ENCODE assay signal across 8 cellular contexts in the genomic region with DNA sequence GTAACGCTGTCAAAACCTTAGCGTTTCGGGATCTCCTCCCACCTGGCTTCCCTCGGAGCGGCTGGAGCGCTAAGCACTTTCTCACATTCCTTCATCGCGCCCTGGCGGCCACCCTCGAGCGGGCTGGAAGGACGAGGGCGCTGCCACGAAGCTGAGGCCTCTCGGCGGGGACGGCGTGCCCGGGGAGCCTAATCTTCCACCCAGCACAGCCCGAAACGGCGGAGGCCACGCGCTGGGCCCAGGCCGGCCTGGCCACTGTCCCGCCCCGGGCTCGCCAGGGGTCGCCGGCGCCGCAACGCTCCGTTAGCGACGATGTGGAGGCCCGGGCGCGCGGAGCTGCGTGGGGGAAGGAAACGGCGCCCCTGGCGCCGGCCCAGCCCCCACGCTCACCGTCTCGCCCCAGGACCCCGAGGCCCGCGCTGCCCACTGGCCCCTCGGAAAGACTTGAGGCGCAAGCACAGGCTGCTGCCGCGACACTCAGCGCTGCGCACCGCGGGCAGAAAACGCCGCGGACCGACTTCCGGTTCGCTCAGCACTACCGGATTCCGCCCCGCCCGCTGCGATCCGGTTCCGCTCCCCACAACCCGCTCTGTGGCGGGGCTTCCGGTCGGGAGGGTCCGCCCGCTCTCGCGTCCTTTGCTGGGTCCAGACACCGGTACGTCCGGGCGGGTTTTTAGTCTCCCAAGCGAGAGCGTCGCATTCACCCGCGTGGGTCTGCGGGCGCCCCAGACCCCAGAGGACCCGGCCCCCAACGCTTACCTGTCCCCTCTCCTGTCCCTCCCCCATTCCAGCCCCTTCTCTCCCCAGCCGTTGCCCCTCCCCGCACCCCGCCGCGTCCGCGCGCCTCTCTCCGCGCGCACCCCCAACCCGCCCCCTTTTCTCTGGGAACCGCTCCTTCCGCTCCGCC. TPM values are rescaled to one million over a fixed set of nuclear protein-coding genes. Genes with fewer than 3 reads are reported as not detected.
A peak's percentile ranks its signal among the peaks of the same experiment; 100 is the strongest.
DNase-seq lines count a peak whose midpoint lies in the region; ATAC-seq and TF ChIP-seq lines count a peak whose summit lies in the region.

A gene with protein sequence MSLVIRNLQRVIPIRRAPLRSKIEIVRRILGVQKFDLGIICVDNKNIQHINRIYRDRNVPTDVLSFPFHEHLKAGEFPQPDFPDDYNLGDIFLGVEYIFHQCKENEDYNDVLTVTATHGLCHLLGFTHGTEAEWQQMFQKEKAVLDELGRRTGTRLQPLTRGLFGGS (plus strand): TSS at position 582 of the 907 bp plus-strand sequence. CDS start 572 bp downstream, outside the sequence.

- peaks cover 27% of the 10 kb centered on the region for H3K4me1 ChIP-seq in HAP-1
- peaks cover 22% of the 10 kb centered on the region for H3K4me1 ChIP-seq in MM.1S (ENCODE audit: low read length)
- peaks cover 7% of the 10 kb centered on the region for H3K4me1 ChIP-seq in foreskin keratinocyte
- peaks cover 35% of the 10 kb centered on the region for H3K4me1 ChIP-seq in neuron (ENCODE audit: insufficient read depth, low read length)

- H3K27me3 ChIP-seq in HAP-1 (ENCODE audit: low read depth), result no peaks in the 10 kb centered on the region
- no peaks in the 10 kb centered on the region for H3K27me3 ChIP-seq in MM.1S (replicated peaks; ENCODE audit: insufficient read depth, low read length)
- H3K27me3 ChIP-seq in foreskin keratinocyte, result no peaks in the 10 kb centered on the region
- no peaks in the 10 kb centered on the region for H3K27me3 ChIP-seq in neuron (ENCODE audit: insufficient read depth, low read length)

- H3K79me2 ChIP-seq in MM.1S (ENCODE audit: low read length), result peaks cover 55% of the 10 kb centered on the region

- peak within 1 kb of the TSS; percentile 78 for H3K27ac ChIP-seq in MM.1S (ENCODE audit: low read length)
- peak within 1 kb of the TSS; percentile 75 for H3K27ac ChIP-seq in foreskin keratinocyte

- TF ChIP-seq CTCF in MM.1S (IDR thresholded peaks at IDR 0.05; ENCODE audit: low read length) (peak; percentile 53), foreskin keratinocyte (conservative IDR thresholded peaks at IDR 0.05) (peak; percentile 55)

- H3F3A ChIP-seq in MM.1S (ENCODE audit: insufficient read depth, low read length), result peaks cover 16% of the 10 kb centered on the region

- H2AFZ ChIP-seq in MM.1S (ENCODE audit: low read length), result peak within 1 kb of the TSS; percentile 66
- H2AFZ ChIP-seq in neuron (ENCODE audit: low read depth, low read length), result peak within 1 kb of the TSS; percentile 83

- H4K20me1 ChIP-seq in MM.1S (ENCODE audit: insufficient read depth, low read length), result no peaks in the 10 kb centered on the region; the same call in 1 of the 2 replicates

- in situ Hi-C loops in HAP-1 (cut with MboI; ENCODE audit: low sequenced_read_pairs), result no loop called here

- H3K9me3 ChIP-seq in HAP-1 (peaks cover 17% of the 10 kb centered on the region), MM.1S (replicated peaks; ENCODE audit: insufficient read depth, low read length) (no peaks in the 10 kb centered on the region), neuron (ENCODE audit: low read length) (peaks cover 8% of the 10 kb centered on the region)

- peak within 1 kb of the TSS; percentile 58 for H3K4me2 ChIP-seq in MM.1S (ENCODE audit: low read depth, low read length)

- peaks cover 42% of the 10 kb centered on the region for H3K36me3 ChIP-seq in HAP-1 (replicated peaks)
- H3K36me3 ChIP-seq in MM.1S (replicated peaks; ENCODE audit: insufficient read depth, low read length), result 0 out of 2 replicates have a peak, but pooled peaks cover 4% of the 10 kb centered on the region
- H3K36me3 ChIP-seq in neuron (ENCODE audit: insufficient read depth, low read length), result peaks cover 46% of the 10 kb centered on the region

- H3K9ac ChIP-seq in MM.1S (ENCODE audit: low read length), result peak within 1 kb of the TSS; percentile 81

- H3K9me2 ChIP-seq in MM.1S (replicated peaks; ENCODE audit: insufficient read depth, low read length), result no peaks in the 10 kb centered on the region

- H3K4me3 ChIP-seq in HAP-1 (peak within 1 kb of the TSS; percentile 81), MM.1S (ENCODE audit: low read length) (peak within 1 kb of the TSS; percentile 73), neuron (ENCODE audit: low read length) (peak within 1 kb of the TSS; percentile 86)

- peak; percentile 86 for ATAC-seq in foreskin keratinocyte

- DNase-seq in GF-D8 (lab: John Stamatoyannopoulos, UW), result peak; percentile 67
- peak; percentile 86 to 93 for DNase-seq in HAP-1 (ENCODE audit: low spot score in 2 of 2)
- peak; percentile 98 for DNase-seq in MM.1S
- peak; percentile 88 for DNase-seq in SIG-M5 treated with dmso at 0.1 percent for 504 hours (lab: John Stamatoyannopoulos, UW; ENCODE audit: unreplicated experiment)
- DNase-seq in activated gamma-delta T cell treated with anti-CD3 and anti-CD28 coated beads, Interleukin-2, amount 50 U/mL, for 16 hours (ENCODE audit: low read depth), result peak; percentile 80
- peak; percentile 68 to 84 for DNase-seq in foreskin keratinocyte
- DNase-seq in stromal cell of bone marrow (ENCODE audit: low read depth), result peak; percentile 82

RNA-seq across cellular contexts. Expression of the gene that starts here (rescaled TPM):
- 12.5 and 14.6 TPM in 2 replicates for total RNA-seq in foreskin keratinocyte
- 14.3 and 21.2 TPM in 2 replicates for polyA plus RNA-seq in foreskin keratinocyte

Comparison
In these comparisons a context has a peak if more than half of its experiments do, and no peak if none do; other contexts are left out.
1. Peak in every context shown above with its lines: DNase-seq, ATAC-seq, H3K4me3 ChIP-seq and H3K27ac ChIP-seq.